Comparison of ENCODE assay signal across 1 cellular context in genomic region chr4:17805580-17805979, GRCh38.
TF ChIP-seq lines count a peak whose summit lies in the region.

No MANE protein-coding gene starts in this region.

TF ChIP-seq in HepG2, 621 proteins besides CTCF, POLR2A, EP300 and RAD21:
- TF ChIP-seq ZNF770 (CRISPR knock-in tag; IDR thresholded peaks at IDR 0.05) (peak; percentile 64; the same call in 1 of the 2 replicates), ZNF451 (CRISPR knock-in tag; IDR thresholded peaks at IDR 0.05) (no peak)
